ENCODE assay signal across 25 cellular contexts in the genomic region with DNA sequence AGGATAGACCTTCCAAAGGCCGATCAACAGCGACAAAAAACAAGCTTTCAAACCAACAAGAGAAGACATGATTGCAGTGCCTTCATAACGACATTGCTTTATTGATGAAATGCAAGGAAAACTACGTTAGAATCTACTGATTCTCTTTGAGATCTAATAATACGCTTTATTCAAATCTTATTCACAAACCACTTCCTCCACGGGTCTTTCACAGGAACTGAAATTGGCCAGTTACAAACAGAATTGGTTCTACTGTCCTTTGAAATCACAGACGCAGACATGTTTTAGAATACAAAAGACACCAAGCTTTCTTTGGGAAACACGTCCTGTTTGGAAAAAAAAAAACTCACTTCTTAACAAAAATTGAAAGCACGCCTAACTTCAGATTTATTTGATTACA.
"Had no signal": no experiment of that assay in that cellular context is flagged by ENCODE, and none has a peak within 500 bp of the region (broad histone marks: within the 10 kb centered on the region; RNA-seq: fewer than 3 reads in every experiment).

No MANE protein-coding gene starts in this region.

- H3K36me3 ChIP-seq: colonic mucosa, left ventricle myocardium inferior, thoracic aorta had no signal

- H2AFZ ChIP-seq: hepatocyte had no signal

- DNase-seq: activated CD4-positive, alpha-beta T cell treated with anti-CD3 and anti-CD28 coated beads for 4 hours; activated CD4-positive, alpha-beta T cell treated with anti-CD3 and anti-CD28 coated beads, Interleukin-2, amount 50 U/mL, for 48 hours; activated CD8-positive, alpha-beta memory T cell treated with anti-CD3 and anti-CD28 coated beads, Interleukin-2, amount 50 U/mL, for 48 hours; activated naive CD4-positive, alpha-beta T cell; activated naive CD8-positive, alpha-beta T cell treated with anti-CD3 and anti-CD28 coated beads for 36 hours; activated T-cell treated with anti-CD3 and anti-CD28 coated beads, Interleukin-2, amount 50 U/mL, for 4 hours; amygdala; colonic mucosa; dorsolateral prefrontal cortex; effector memory CD8-positive, alpha-beta T cell; foreskin melanocyte; glutamatergic neuron; immature natural killer cell; left ventricle myocardium inferior; natural killer cell; retina; stimulated activated CD4-positive, alpha-beta T cell treated with anti-CD3 and anti-CD28 coated beads, Interleukin-2, amount 100 ng/mL, for 48 hours; stimulated activated CD8-positive, alpha-beta memory T cell treated with anti-CD3 and anti-CD28 coated beads, Interleukin-4, amount 100 ng/mL, for 48 hours; stimulated activated naive CD4-positive, alpha-beta T cell; T-helper 9 cell had no signal

- ATAC-seq: activated T-cell treated with anti-CD3 and anti-CD28 coated beads, Interleukin-2, amount 50 U/mL, for 4 hours; effector memory CD8-positive, alpha-beta T cell; esophagus mucosa; natural killer cell had no signal

- H3K9me3 ChIP-seq: colonic mucosa had no signal

- FAIRE-seq: bronchial epithelial cell, endothelial cell of umbilical vein had no signal

- H3K4me2 ChIP-seq: hepatocyte had no signal

- H3K4me1 ChIP-seq: colonic mucosa, left ventricle myocardium inferior had no signal

- H3K4me3 ChIP-seq: colonic mucosa, dorsolateral prefrontal cortex, hepatocyte, left ventricle myocardium inferior, thoracic aorta had no signal

- H3K27ac ChIP-seq: colonic mucosa, dorsolateral prefrontal cortex, hepatocyte, left ventricle myocardium inferior, thoracic aorta had no signal

- H3K27me3 ChIP-seq: colonic mucosa, dorsolateral prefrontal cortex, hepatocyte had no signal

- H3K79me2 ChIP-seq: hepatocyte had no signal
